In the genomic region with DNA sequence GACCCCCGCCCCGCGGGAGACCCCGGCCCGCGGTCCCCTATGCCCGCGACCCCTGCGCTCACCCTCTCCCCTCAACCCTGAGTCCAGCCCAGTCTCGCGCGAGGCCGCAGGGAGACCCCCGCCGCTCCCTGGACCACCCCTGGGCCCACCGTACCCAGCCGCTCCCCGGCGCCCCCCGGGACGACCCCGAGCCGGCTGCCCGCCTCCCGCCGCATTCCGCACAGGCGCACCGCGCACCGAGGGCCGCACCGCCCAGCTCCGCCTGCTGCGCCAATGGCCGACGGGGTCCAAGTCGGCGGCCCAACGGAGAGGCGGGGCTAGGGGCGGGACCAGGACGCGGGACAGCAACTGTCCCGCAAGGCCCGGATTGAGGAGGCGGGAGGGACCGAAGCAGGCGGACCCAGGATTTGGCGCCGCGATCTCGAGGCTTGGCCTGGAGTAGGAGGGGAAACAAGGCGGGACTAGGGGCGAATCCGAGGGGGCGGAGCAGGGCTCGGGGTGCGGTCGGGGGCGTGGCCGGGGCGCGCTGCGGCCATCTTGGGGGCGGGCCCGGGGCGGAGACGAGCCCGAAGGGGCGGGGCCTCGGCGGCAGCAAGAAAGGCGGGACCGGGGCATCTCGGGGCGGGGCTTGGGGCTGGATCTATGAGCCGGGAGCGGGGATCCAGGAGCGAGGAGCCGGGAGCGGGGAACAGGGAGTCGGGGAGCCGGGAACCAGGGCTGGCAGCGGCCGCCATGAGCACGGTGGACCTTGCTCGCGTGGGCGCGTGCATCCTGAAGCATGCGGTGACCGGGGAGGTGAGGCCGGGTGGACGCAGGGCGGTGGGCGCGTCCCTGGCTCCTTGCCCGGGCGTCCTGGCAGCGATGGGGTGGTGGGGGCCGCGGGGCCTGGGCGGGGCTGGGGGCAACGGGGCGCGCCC, we compare ENCODE assay signal across 8 cellular contexts. TPM values are rescaled to one million over a fixed set of nuclear protein-coding genes. Genes with fewer than 3 reads are reported as not detected.
A peak's percentile ranks its signal among the peaks of the same experiment; 100 is the strongest.
DNase-seq lines count a peak whose midpoint lies in the region; ATAC-seq and TF ChIP-seq lines count a peak whose summit lies in the region.

A gene with protein sequence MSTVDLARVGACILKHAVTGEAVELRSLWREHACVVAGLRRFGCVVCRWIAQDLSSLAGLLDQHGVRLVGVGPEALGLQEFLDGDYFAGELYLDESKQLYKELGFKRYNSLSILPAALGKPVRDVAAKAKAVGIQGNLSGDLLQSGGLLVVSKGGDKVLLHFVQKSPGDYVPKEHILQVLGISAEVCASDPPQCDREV (plus strand): TSS at position 624 of the 917 bp plus-strand sequence. CDS start 109 bp downstream, at position 733.

- H3K79me2 ChIP-seq in trophoblast cell (ENCODE audit: control insufficient read depth, insufficient read depth, low read length, poor library complexity) = peaks cover 9% of the 10 kb centered on the region

- TF ChIP-seq CTCF in GM13976 (IDR thresholded peaks at IDR 0.05; ENCODE audit: borderline replicate concordance, control extremely low read depth, extremely low read depth, insufficient read depth, missing control alignments) = no peak
- TF ChIP-seq CTCF in adrenal gland (IDR thresholded peaks at IDR 0.05) = no peak
- no peak for TF ChIP-seq CTCF in transverse colon (IDR thresholded peaks at IDR 0.05)

- peak within 1 kb of the TSS; percentile 76 for H4K12ac ChIP-seq in trophoblast cell (ENCODE audit: low read depth, low read length)

- H3K27me3 ChIP-seq in adrenal gland (no peaks in the 10 kb centered on the region), trophoblast cell (ENCODE audit: insufficient read depth, low read length) (peaks cover 2% of the 10 kb centered on the region), transverse colon (no peaks in the 10 kb centered on the region)

- peak; percentile 87 to 89 for TF ChIP-seq POLR2A in adrenal gland (IDR thresholded peaks at IDR 0.05)
- TF ChIP-seq POLR2A in transverse colon (IDR thresholded peaks at IDR 0.05) = peak; percentile 54

- peak within 1 kb of the TSS; percentile 94 for H2AFZ ChIP-seq in trophoblast cell (ENCODE audit: insufficient read depth, low read length, poor library complexity)

- no peak for TF ChIP-seq EP300 in transverse colon (IDR thresholded peaks at IDR 0.05; ENCODE audit: low read depth)

- peak within 1 kb of the TSS; percentile 91 for H2BK120ac ChIP-seq in trophoblast cell (ENCODE audit: insufficient read depth, low read length, poor library complexity)

- H2BK5ac ChIP-seq in trophoblast cell (ENCODE audit: low read depth, low read length, poor library complexity) = peak within 1 kb of the TSS; percentile 91

- H3K9me3 ChIP-seq in adrenal gland (replicated peaks in 1 of 3) (no peaks in the 10 kb centered on the region), trophoblast cell (ENCODE audit: insufficient read depth, low read depth, low read length) (peaks cover 5% of the 10 kb centered on the region), transverse colon (no peaks in the 10 kb centered on the region)

- peak within 1 kb of the TSS; percentile 92 for H4K91ac ChIP-seq in trophoblast cell (ENCODE audit: low read depth, low read length)

- ATAC-seq in HG02852 (IDR thresholded peaks at IDR 0.05; ENCODE audit: unreplicated experiment) = peak; percentile 69

- H3K79me1 ChIP-seq in trophoblast cell (ENCODE audit: low read length) = peaks cover 16% of the 10 kb centered on the region

- peak within 1 kb of the TSS; percentile 98 for H3K4me2 ChIP-seq in trophoblast cell (ENCODE audit: low read length)

- in situ Hi-C loops in GM13976 (cut with MboI; ENCODE audit: low sequenced_read_pairs, unreplicated experiment) = no loop called here
- in situ Hi-C loops in transverse colon (cut with MboI; ENCODE audit: low pct_ligation_motif_present in 1 of 4, low pct_unique_long_range_greater_than_20kb in 1 of 4, low sequenced_read_pairs in 3 of 4) = no loop called here

- 0 to 2% (median 0%) methylated on average over 6 to 107 of the region's 107 CpGs for WGBS in adrenal gland, 4 donors
- no CpG with 5 or more reads among the region's 107 CpGs for WGBS in trophoblast cell (ENCODE audit: extremely low coverage, insufficient coverage, insufficient read length)
- 2% methylated on average over 67 of the region's 107 CpGs; no CpG with 5 or more reads in 1 of the 2 donors for WGBS in transverse colon (ENCODE audit: low coverage in 1 of 2), 2 donors

- peak within 1 kb of the TSS; percentile 86 for H3K14ac ChIP-seq in trophoblast cell (ENCODE audit: low read length)

- peak within 1 kb of the TSS in 3 of 4 donors; percentile 56 to 71 (median 70) for H3K4me3 ChIP-seq in adrenal gland
- H3K4me3 ChIP-seq in trophoblast cell (ENCODE audit: low read depth, low read length) = peak within 1 kb of the TSS; percentile 87
- H3K4me3 ChIP-seq in transverse colon = peak within 1 kb of the TSS; percentile 83 to 92 (median 84)

- H4K8ac ChIP-seq in trophoblast cell (ENCODE audit: low read depth, low read length) = peak within 1 kb of the TSS; percentile 95

- H3K4me1 ChIP-seq in adrenal gland (replicated peaks in 1 of 2) (peaks cover 17 to 25% of the 10 kb centered on the region in 2 donors), trophoblast cell (ENCODE audit: control insufficient read depth in 1 of 2, insufficient read depth in 2 of 2, low read length in 2 of 2) (peaks cover 7 to 12% of the 10 kb centered on the region in 2 experiments), transverse colon (peaks cover 12 to 41% (median 28%) of the 10 kb centered on the region in 4 donors)

- intact Hi-C loops in T-helper 1 cell treated with Interleukin-12 subunit alpha and Interleukin-12 subunit beta and Interleukin-4 antibody, amounts not matched to agents 30 ng/mL and 1 ng/mL, for 36 hours (cut with micrococcal nuclease) = loop anchor here (1.0 to 5.0 kb wide), 10 partner anchors 8 to 1314 kb away; a partner anchor contains a TSS
- intact Hi-C loops in adrenal gland (cut with DNase I) = no loop called here
- intact Hi-C loops in cardiac septum (cut with DNase I) = loop anchor here (2.0 to 10.0 kb wide), 5 partner anchors 38 to 1038 kb away; a partner anchor contains a TSS
- intact Hi-C loops in transverse colon (cut with DNase I; ENCODE audit: low total_unique reads) = no loop called here

- no peak within 1 kb of the TSS for H3K23ac ChIP-seq in trophoblast cell (ENCODE audit: low read length)

- H3K36me3 ChIP-seq in adrenal gland (replicated peaks in 1 of 2) (no peaks in the 10 kb centered on the region), trophoblast cell (ENCODE audit: control insufficient read depth in 1 of 2, insufficient read depth in 2 of 2, low read length in 2 of 2) (no peaks in the 10 kb centered on the region), transverse colon (no peaks in the 10 kb centered on the region)

- DNase-seq in GM13976 (ENCODE audit: low spot score) (peak; percentile 99), NCI-H146 (lab: John Stamatoyannopoulos, UW) (peak; percentile 96), adrenal gland (peak; percentile 99 to 100 (median 100)), cardiac septum (ENCODE audit: low spot score) (peak; percentile 100), trophoblast cell (peak; percentile 95), transverse colon (peak; percentile 100)

- peak within 1 kb of the TSS; percentile 28 for H2AK5ac ChIP-seq in trophoblast cell (ENCODE audit: low read length)

- peak within 1 kb of the TSS; percentile 80 for H3K4ac ChIP-seq in trophoblast cell (ENCODE audit: low read depth, low read length)

- H3K27ac ChIP-seq in adrenal gland (peak within 1 kb of the TSS; percentile 84 to 98 (median 93)), trophoblast cell (ENCODE audit: low read depth, low read length) (peak within 1 kb of the TSS; percentile 84), transverse colon (peak within 1 kb of the TSS; percentile 99 to 100 (median 99))

- H3K18ac ChIP-seq in trophoblast cell (ENCODE audit: low read length) = peak within 1 kb of the TSS; percentile 89

- H3K9ac ChIP-seq in trophoblast cell (ENCODE audit: low read length) = peak within 1 kb of the TSS; percentile 89

- H2BK12ac ChIP-seq in trophoblast cell (ENCODE audit: low read length) = no peak within 1 kb of the TSS

RNA-seq across cellular contexts. Expression of the gene that starts here (rescaled TPM):
- total RNA-seq in T-helper 1 cell treated with Interleukin-12 subunit alpha and Interleukin-12 subunit beta and Interleukin-4 antibody, amounts not matched to agents 30 ng/mL and 1 ng/mL, for 36 hours = 35.2 and 37.4 TPM in 2 replicates
- total RNA-seq in adrenal gland (10 to 100 TPM; 19.9 to 64.0 (median 33.6) TPM), cardiac septum (3.4 TPM), transverse colon (100 to 1,000 TPM in 1 of 4 donors, 10 to 100 TPM in 3; 33.7 to 101 (median 50.1) TPM)
- 10 to 100 TPM; 19.8 to 39.7 (median 25.8) TPM for polyA plus RNA-seq in adrenal gland
- 5.7 and 6.2 TPM in 2 replicates for polyA plus RNA-seq in trophoblast cell (2013)

Comparison
In these comparisons a context has a peak if more than half of its experiments do, and no peak if none do; other contexts are left out.
1. Peak in every context shown above with its lines: DNase-seq, ATAC-seq, H3K4me3 ChIP-seq and H3K27ac ChIP-seq.
2. intact Hi-C loops: an anchor here in T-helper 1 cell treated with Interleukin-12 subunit alpha and Interleukin-12 subunit beta and Interleukin-4 antibody, amounts not matched to agents 30 ng/mL and 1 ng/mL, for 36 hours (1.0 to 5.0 kb wide) and cardiac septum (2.0 to 10.0 kb wide); none called in adrenal gland and transverse colon.